In the genomic region with DNA sequence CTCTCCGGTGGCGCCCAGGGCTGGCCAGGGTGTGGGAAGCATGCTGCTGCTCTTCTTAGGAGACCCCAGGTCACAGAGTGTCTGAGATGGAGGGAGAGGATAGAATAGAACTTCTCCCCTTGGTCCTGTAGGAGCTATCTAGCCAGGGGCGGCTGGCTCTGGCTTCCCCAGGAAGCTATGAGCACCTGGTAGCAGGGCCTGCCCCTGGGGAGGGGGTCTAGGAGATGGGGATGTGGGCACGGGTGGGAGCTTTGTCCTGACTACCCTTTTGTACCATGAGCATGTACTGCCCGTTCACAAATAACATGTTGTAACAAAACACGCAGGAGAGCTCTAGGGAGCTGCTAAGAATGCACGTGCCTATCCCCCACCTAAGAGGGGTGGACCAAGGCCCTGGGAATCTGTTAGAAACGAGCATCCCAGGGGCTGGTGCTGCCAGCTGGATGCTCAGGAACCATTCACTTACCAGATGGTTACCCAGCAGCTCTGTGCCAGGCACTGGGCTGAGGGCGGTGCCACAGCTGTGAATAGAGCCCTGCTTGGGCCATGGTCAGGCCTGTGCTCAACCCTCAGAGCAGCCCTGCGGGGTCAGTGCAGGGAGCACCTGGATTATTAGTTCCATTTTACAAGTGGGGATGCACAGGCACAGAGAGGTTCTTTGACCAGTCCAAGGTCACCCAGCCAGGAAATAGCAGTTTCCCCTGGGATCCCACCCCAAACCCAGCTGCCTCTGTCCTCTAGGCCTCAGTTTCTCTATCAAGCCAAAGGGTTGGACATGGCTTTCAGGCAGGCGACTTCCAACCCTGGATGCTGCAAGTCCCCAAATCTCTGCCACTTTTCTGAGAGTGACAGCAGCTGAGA, we compare ENCODE assay signal across 10 cellular contexts. TPM values are rescaled to one million over a fixed set of nuclear protein-coding genes. Genes with fewer than 3 reads are reported as not detected.
DNase-seq lines count a peak whose midpoint lies in the region; ATAC-seq, FAIRE-seq and TF ChIP-seq lines count a peak whose summit lies in the region.
"Had no signal": no experiment of that assay in that cellular context is flagged by ENCODE, and none has a peak within 500 bp of the region (broad histone marks: within the 10 kb centered on the region; RNA-seq: fewer than 3 reads in every experiment).

No MANE protein-coding gene starts in this region.

- H3K27ac ChIP-seq in HepG2 (ENCODE audit: extremely low read length, insufficient read depth, low read length) (no peak overlapping the region), right lobe of liver (no peak overlapping the region), uterus (peak overlapping the region; percentile 97)
- H3K27ac ChIP-seq: WERI-Rb-1 had no signal

- H3K36me3 ChIP-seq in HepG2 (replicated peaks in 1 of 2; ENCODE audit: control insufficient read depth in 1 of 2, insufficient read depth in 2 of 2, low read length in 2 of 2) (peaks cover 0 to 7% of the 10 kb centered on the region in 2 experiments; a peak in 3 of 5 replicates), right lobe of liver (no peaks in the 10 kb centered on the region), uterus (no peaks in the 10 kb centered on the region)
- H3K36me3 ChIP-seq: ovary had no signal

- DNase-seq in HepG2 (ENCODE audit: low spot score) (no peak), right lobe of liver (no peak), MCF 10A (ENCODE audit: unreplicated experiment) (no peak), uterus (no peak), NCI-H146 treated with DMSO at 0.1 percent for 48 hours (lab: John Stamatoyannopoulos, UW; ENCODE audit: unreplicated experiment) (no peak)
- DNase-seq in naive thymus-derived CD8-positive, alpha-beta T cell: no peak
- DNase-seq in stimulated activated CD4-positive, alpha-beta T cell treated with anti-CD3 and anti-CD28 coated beads, Interleukin-4, amount 100 ng/mL, for 24 hours: no peak
- DNase-seq: WERI-Rb-1 had no signal

- no peaks in the 10 kb centered on the region for H3K9me3 Mint-ChIP-seq in MCF 10A (ENCODE audit: unreplicated experiment)
- H3K9me3 Mint-ChIP-seq in naive thymus-derived CD8-positive, alpha-beta T cell: no peaks in the 10 kb centered on the region

- CTCF ChIA-PET in HepG2 (lab: Yijun Ruan, JAX; ENCODE audit: low intra/inter-chr PET ratio, low total read pairs) (no interaction called here), MCF 10A (lab: Yijun Ruan, JAX) (interaction anchor here (0.6 to 2.2 kb wide), 13 partner anchors 8 to 584 kb away, joined by 3 to 9 read pairs (median 4); partner anchors contain the start of gene PSMC3)

- WGBS in HepG2 (ENCODE audit: low lambda C conversion rate): 89% methylated on average over 8 of the region's 11 CpGs
- WGBS in right lobe of liver (ENCODE audit: insufficient coverage, low coverage, low lambda C conversion rate, missing lambda C conversion rate): 69% methylated on average over 4 of the region's 11 CpGs

- TF ChIP-seq CTCF in HepG2 (CRISPR knock-in tag; IDR thresholded peaks at IDR 0.05) (no peak), right lobe of liver (IDR thresholded peaks at IDR 0.05) (no peak), MCF 10A (IDR thresholded peaks at IDR 0.05; ENCODE audit: unreplicated experiment) (no peak), uterus (IDR thresholded peaks at IDR 0.05) (no peak)

- H4K20me1 ChIP-seq in HepG2 (ENCODE audit: insufficient read depth, low read length): no peaks in the 10 kb centered on the region

- in situ Hi-C loops in HepG2 (cut with HindIII; ENCODE audit: extremely low pct_ligation_motif_present, low pct_unique_long_range_greater_than_20kb): no loop called here

- 0 out of 6 replicates have a peak overlapping the region, but pooled peaks of 1 of the 3 experiments have one; percentile 91 for H3K4me3 ChIP-seq in HepG2 (replicated peaks in 1 of 3; ENCODE audit: insufficient read depth in 1 of 3, low read depth in 2 of 3, low read length in 3 of 3)
- no peak overlapping the region for H3K4me3 ChIP-seq in right lobe of liver
- H3K4me3 ChIP-seq in uterus: no peak overlapping the region

- peaks cover 42% of the 10 kb centered on the region for H3K4me1 Mint-ChIP-seq in MCF 10A (ENCODE audit: insufficient read depth, unreplicated experiment)
- H3K4me1 Mint-ChIP-seq in naive thymus-derived CD8-positive, alpha-beta T cell: peaks cover 9 to 28% (median 25%) of the 10 kb centered on the region in 4 donors

- no peaks in the 10 kb centered on the region for H3K9me3 ChIP-seq in HepG2 (ENCODE audit: low read length)
- no peaks in the 10 kb centered on the region for H3K9me3 ChIP-seq in right lobe of liver
- H3K9me3 ChIP-seq in uterus: no peaks in the 10 kb centered on the region
- H3K9me3 ChIP-seq: ovary had no signal

- no peak for ATAC-seq in HepG2
- no peak for ATAC-seq in right lobe of liver
- no peak for ATAC-seq in naive thymus-derived CD8-positive, alpha-beta T cell
- no peak for ATAC-seq in HG03521 (IDR thresholded peaks at IDR 0.05; ENCODE audit: unreplicated experiment)

- peak overlapping the region; percentile 98 for H3K27ac Mint-ChIP-seq in MCF 10A (ENCODE audit: low read depth, unreplicated experiment)
- H3K27ac Mint-ChIP-seq in naive thymus-derived CD8-positive, alpha-beta T cell: peak overlapping the region in 2 of 10 donors; percentile 21 to 54

- H3K79me2 ChIP-seq in HepG2 (ENCODE audit: insufficient read depth, low read length): peaks cover 9% of the 10 kb centered on the region

- BruUV-seq in HepG2 (replicated peaks; lab: Mats Ljungman, UMichigan): no TSS peak
- BruUV-seq in MCF 10A (replicated peaks; lab: Mats Ljungman, UMichigan): TSS peak; percentile 15

- no peak overlapping the region for H2AFZ ChIP-seq in HepG2 (ENCODE audit: low read length)

- no peak overlapping the region for H3K9ac ChIP-seq in HepG2 (ENCODE audit: insufficient read depth, low read depth, low read length)

- H3K4me2 ChIP-seq in HepG2 (ENCODE audit: low read depth, low read length): no peak overlapping the region

- no peak for TF ChIP-seq RAD21 in HepG2 (CRISPR knock-in tag; IDR thresholded peaks at IDR 0.05)

- no peak for FAIRE-seq in HepG2 (lab: Jason Lieb, UNC)

- H3K27me3 Mint-ChIP-seq in MCF 10A (ENCODE audit: insufficient read depth, unreplicated experiment): no peaks in the 10 kb centered on the region
- H3K27me3 Mint-ChIP-seq in naive thymus-derived CD8-positive, alpha-beta T cell: no peaks in the 10 kb centered on the region

- H3K27me3 ChIP-seq in HepG2 (ENCODE audit: control insufficient read depth in 1 of 2, insufficient read depth in 2 of 2, low read length in 2 of 2): no peaks in the 10 kb centered on the region; a peak in 1 of 5 replicates
- H3K27me3 ChIP-seq in right lobe of liver: no peaks in the 10 kb centered on the region
- no peaks in the 10 kb centered on the region for H3K27me3 ChIP-seq in uterus
- H3K27me3 ChIP-seq: ovary had no signal

- no peak for TF ChIP-seq POLR2A in HepG2 (IDR thresholded peaks at IDR 0.05; ENCODE audit: insufficient read depth in 1 of 2, low read depth in 2 of 2, low read length in 2 of 2)
- TF ChIP-seq POLR2A in right lobe of liver (IDR thresholded peaks at IDR 0.05): no peak
- no peak for TF ChIP-seq POLR2A in uterus (IDR thresholded peaks at IDR 0.05)

- peaks cover 52% of the 10 kb centered on the region for H3K36me3 Mint-ChIP-seq in MCF 10A (ENCODE audit: insufficient read depth, unreplicated experiment)
- peaks cover 0 to 19% (median 5%) of the 10 kb centered on the region in 3 donors for H3K36me3 Mint-ChIP-seq in naive thymus-derived CD8-positive, alpha-beta T cell

- POLR2A ChIA-PET in HepG2 (lab: Yijun Ruan, JAX) (interaction anchor here (1.2 to 4.9 kb wide), 2 partner anchors 16 to 26 kb away, joined by 3 to 33 read pairs; partner anchors contain the start of gene PSMC3), MCF 10A (lab: Yijun Ruan, JAX) (interaction anchor here (1.0 to 5.9 kb wide), 4 partner anchors 8 to 141 kb away, joined by 3 to 75 read pairs (median 4); partner anchors contain the start of gene PSMC3)
- POLR2A ChIA-PET in naive thymus-derived CD8-positive, alpha-beta T cell (lab: Charles Lee): interaction anchor here (1.2 to 5.9 kb wide), 8 partner anchors 8 to 195 kb away, joined by 3 to 36 read pairs (median 6); partner anchors contain the start of genes DDB2, PSMC3 and SPI1

- H3K4me1 ChIP-seq in HepG2 (ENCODE audit: insufficient read depth, low read length): peaks cover 26% of the 10 kb centered on the region
- H3K4me1 ChIP-seq in right lobe of liver: peaks cover 0 to 15% (median 2%) of the 10 kb centered on the region in 4 donors
- H3K4me1 ChIP-seq in uterus: peaks cover 4 to 41% of the 10 kb centered on the region in 2 donors

- TF ChIP-seq EP300 in HepG2 (IDR thresholded peaks at IDR 0.05; ENCODE audit: low read depth in 2 of 2, low read length in 2 of 2) (no peak), HepG2 (CRISPR knock-in tag; IDR thresholded peaks at IDR 0.05; ENCODE audit: borderline replicate concordance) (no peak)

- intact Hi-C loops in HepG2 (cut with micrococcal nuclease; ENCODE audit: unreplicated experiment): no loop called here
- intact Hi-C loops in right lobe of liver (cut with DNase I): no loop called here
- intact Hi-C loops in MCF 10A (cut with micrococcal nuclease): no loop called here
- intact Hi-C loops in uterus (cut with DNase I; ENCODE audit: low total_unique reads): no loop called here

- peak overlapping the region; percentile 93 for H3K4me3 Mint-ChIP-seq in MCF 10A (ENCODE audit: unreplicated experiment)
- H3K4me3 Mint-ChIP-seq in naive thymus-derived CD8-positive, alpha-beta T cell: peak overlapping the region in 7 of 10 donors; percentile 10 to 48 (median 37)

RNA-seq across cellular contexts. Expression of gene SLC39A13, which starts 2.2 kb away (rescaled TPM):
- 7.2 and 15.3 TPM in 2 replicates for total RNA-seq in HepG2 (2016; rRNA removed; fragmentation: Illumina TruSeq; extraction: Trizol)
- total RNA-seq in HepG2 (2016; cell fraction: cytosol; rRNA removed; fragmentation: Illumina TruSeq; extraction: Trizol; ENCODE audit: low read depth): 5.8 and 6.7 TPM in 2 replicates
- total RNA-seq in HepG2 (2016; cell fraction: insoluble cytoplasmic fraction; rRNA removed; fragmentation: Illumina TruSeq; extraction: Trizol): 5.9 and 15.1 TPM in 2 replicates
- total RNA-seq in HepG2 (2016; cell fraction: membrane; rRNA removed; fragmentation: Illumina TruSeq; extraction: Trizol): 12.4 and 12.8 TPM in 2 replicates
- total RNA-seq in HepG2 (2016; cell fraction: nucleus; rRNA removed; fragmentation: Illumina TruSeq; extraction: Trizol): 13.7 and 15.1 TPM in 2 replicates
- 30.5 and 40.7 TPM in 2 replicates for polyA plus RNA-seq in HepG2 (2011; rRNA removed)
- 23.0 and 34.8 TPM in 2 replicates for polyA plus RNA-seq in HepG2 (2011; cell fraction: cytosol; rRNA removed)
- polyA plus RNA-seq in HepG2 (2011; cell fraction: nucleus; rRNA removed): 143 and 176 TPM in 2 replicates
- polyA plus RNA-seq in HepG2 (2012): 13.2 and 20.5 TPM in 2 replicates
- 9.4 and 9.7 TPM in 2 replicates for polyA plus RNA-seq in HepG2 (2016; cell fraction: cytosol; fragmentation: Illumina TruSeq; extraction: Trizol; ENCODE audit: low read depth)
- polyA plus RNA-seq in HepG2 (2016; cell fraction: insoluble cytoplasmic fraction; fragmentation: Illumina TruSeq; extraction: Trizol; ENCODE audit: low read depth): 6.9 and 7.7 TPM in 2 replicates
- polyA plus RNA-seq in HepG2 (2016; cell fraction: membrane; fragmentation: Illumina TruSeq; extraction: Trizol; ENCODE audit: low read depth): 11.6 and 15.3 TPM in 2 replicates
- polyA plus RNA-seq in HepG2 (2016; cell fraction: nucleus; fragmentation: Illumina TruSeq; extraction: Trizol; ENCODE audit: insufficient read depth, low read depth): 31.2 and 34.6 TPM in 2 replicates
- 14.8 and 27.8 TPM in 2 replicates for polyA minus RNA-seq in HepG2 (2011; rRNA and poly(A)+ RNA removed; ENCODE audit: low replicate concordance)
- 8.2 and 8.5 TPM in 2 replicates for polyA minus RNA-seq in HepG2 (2011; cell fraction: cytosol; rRNA and poly(A)+ RNA removed)
- 15.2 and 17.7 TPM in 2 replicates for polyA minus RNA-seq in HepG2 (2011; cell fraction: nucleus; rRNA and poly(A)+ RNA removed)
- 10 to 100 TPM in 5 of 6 experiments, 1 to 10 TPM in 1; 9.8 to 21.2 (median 13.1) TPM for total RNA-seq in right lobe of liver
- total RNA-seq in MCF 10A (2022): 56.2 and 56.5 TPM in 2 replicates
- total RNA-seq in naive thymus-derived CD8-positive, alpha-beta T cell: 10 to 100 TPM; 63.2 to 63.9 TPM
- 10 to 100 TPM; 23.8 to 41.9 (median 24.4) TPM for polyA plus RNA-seq in naive thymus-derived CD8-positive, alpha-beta T cell
- total RNA-seq in uterus: 10 to 100 TPM; 30.9 to 79.2 (median 64.2) TPM

RNA-seq across cellular contexts. Expression of gene PSMC3, which starts 15.6 kb away (rescaled TPM):
- total RNA-seq in HepG2 (2016; rRNA removed; fragmentation: Illumina TruSeq; extraction: Trizol): 214 and 279 TPM in 2 replicates
- total RNA-seq in HepG2 (2016; cell fraction: cytosol; rRNA removed; fragmentation: Illumina TruSeq; extraction: Trizol; ENCODE audit: low read depth): 50.9 and 53.3 TPM in 2 replicates
- total RNA-seq in HepG2 (2016; cell fraction: insoluble cytoplasmic fraction; rRNA removed; fragmentation: Illumina TruSeq; extraction: Trizol): 219 and 288 TPM in 2 replicates
- 67.5 and 75.1 TPM in 2 replicates for total RNA-seq in HepG2 (2016; cell fraction: membrane; rRNA removed; fragmentation: Illumina TruSeq; extraction: Trizol)
- total RNA-seq in HepG2 (2016; cell fraction: nucleus; rRNA removed; fragmentation: Illumina TruSeq; extraction: Trizol): 86.3 and 92.9 TPM in 2 replicates
- polyA plus RNA-seq in HepG2 (2011; rRNA removed): 66.7 and 75.8 TPM in 2 replicates
- polyA plus RNA-seq in HepG2 (2011; cell fraction: cytosol; rRNA removed): 95.2 and 102 TPM in 2 replicates
- polyA plus RNA-seq in HepG2 (2011; cell fraction: nucleus; rRNA removed): 41.7 and 44.9 TPM in 2 replicates
- 71.8 and 98.0 TPM in 2 replicates for polyA plus RNA-seq in HepG2 (2012)
- 52.7 and 54.7 TPM in 2 replicates for polyA plus RNA-seq in HepG2 (2016; cell fraction: cytosol; fragmentation: Illumina TruSeq; extraction: Trizol; ENCODE audit: low read depth)
- 298 and 314 TPM in 2 replicates for polyA plus RNA-seq in HepG2 (2016; cell fraction: insoluble cytoplasmic fraction; fragmentation: Illumina TruSeq; extraction: Trizol; ENCODE audit: low read depth)
- polyA plus RNA-seq in HepG2 (2016; cell fraction: membrane; fragmentation: Illumina TruSeq; extraction: Trizol; ENCODE audit: low read depth): 58.7 and 63.6 TPM in 2 replicates
- 117 and 127 TPM in 2 replicates for polyA plus RNA-seq in HepG2 (2016; cell fraction: nucleus; fragmentation: Illumina TruSeq; extraction: Trizol; ENCODE audit: insufficient read depth, low read depth)
- 52.6 and 310 TPM in 2 replicates for polyA minus RNA-seq in HepG2 (2011; rRNA and poly(A)+ RNA removed; ENCODE audit: low replicate concordance)
- 39.1 and 44.3 TPM in 2 replicates for polyA minus RNA-seq in HepG2 (2011; cell fraction: cytosol; rRNA and poly(A)+ RNA removed)
- polyA minus RNA-seq in HepG2 (2011; cell fraction: nucleus; rRNA and poly(A)+ RNA removed): 51.1 and 58.3 TPM in 2 replicates
- 10 to 100 TPM; 52.5 to 98.1 (median 63.3) TPM for total RNA-seq in right lobe of liver
- total RNA-seq in MCF 10A (2022): 162 and 194 TPM in 2 replicates
- total RNA-seq in naive thymus-derived CD8-positive, alpha-beta T cell: 10 to 100 TPM; 58.4 to 60.0 TPM
- polyA plus RNA-seq in naive thymus-derived CD8-positive, alpha-beta T cell: 100 to 1,000 TPM in 1 of 3 donors, 10 to 100 TPM in 2; 91.5 to 106 (median 94.0) TPM
- 100 to 1,000 TPM in 1 of 4 donors, 10 to 100 TPM in 3; 43.8 to 161 (median 96.2) TPM for total RNA-seq in uterus

RNA-seq across cellular contexts. Expression of gene SPI1, which starts 32.3 kb away (rescaled TPM):
- total RNA-seq in HepG2 (2016; rRNA removed; fragmentation: Illumina TruSeq; extraction: Trizol) (not detected in 2 replicates), right lobe of liver (10 to 100 TPM in 3 of 6 experiments, 1 to 10 TPM in 3; 7.5 to 29.1 (median 10.1) TPM), MCF 10A (2022) (not detected in 2 replicates), uterus (1 to 10 TPM; 4.9 to 9.7 (median 7.6) TPM)
- not detected in 2 replicates for total RNA-seq in HepG2 (2016; cell fraction: cytosol; rRNA removed; fragmentation: Illumina TruSeq; extraction: Trizol; ENCODE audit: low read depth)
- total RNA-seq in HepG2 (2016; cell fraction: insoluble cytoplasmic fraction; rRNA removed; fragmentation: Illumina TruSeq; extraction: Trizol): not detected in 2 replicates
- not detected in 2 replicates for total RNA-seq in HepG2 (2016; cell fraction: membrane; rRNA removed; fragmentation: Illumina TruSeq; extraction: Trizol)
- total RNA-seq in HepG2 (2016; cell fraction: nucleus; rRNA removed; fragmentation: Illumina TruSeq; extraction: Trizol): not detected in 2 replicates
- not detected in 2 replicates for polyA plus RNA-seq in HepG2 (2011; rRNA removed)
- polyA plus RNA-seq in HepG2 (2011; cell fraction: cytosol; rRNA removed): not detected in 2 replicates
- not detected in 2 replicates for polyA plus RNA-seq in HepG2 (2011; cell fraction: nucleus; rRNA removed)
- polyA plus RNA-seq in HepG2 (2012): not detected in 2 replicates
- polyA plus RNA-seq in HepG2 (2016; cell fraction: cytosol; fragmentation: Illumina TruSeq; extraction: Trizol; ENCODE audit: low read depth): not detected in 2 replicates
- not detected in 2 replicates for polyA plus RNA-seq in HepG2 (2016; cell fraction: insoluble cytoplasmic fraction; fragmentation: Illumina TruSeq; extraction: Trizol; ENCODE audit: low read depth)
- not detected in 2 replicates for polyA plus RNA-seq in HepG2 (2016; cell fraction: membrane; fragmentation: Illumina TruSeq; extraction: Trizol; ENCODE audit: low read depth)
- not detected in 2 replicates for polyA plus RNA-seq in HepG2 (2016; cell fraction: nucleus; fragmentation: Illumina TruSeq; extraction: Trizol; ENCODE audit: insufficient read depth, low read depth)
- 0.61 and 0.70 TPM in 2 replicates for polyA minus RNA-seq in HepG2 (2011; rRNA and poly(A)+ RNA removed; ENCODE audit: low replicate concordance)
- not detected in 2 replicates for polyA minus RNA-seq in HepG2 (2011; cell fraction: cytosol; rRNA and poly(A)+ RNA removed)
- not detected in 2 replicates for polyA minus RNA-seq in HepG2 (2011; cell fraction: nucleus; rRNA and poly(A)+ RNA removed)
- 1 to 10 TPM; 3.4 to 4.7 TPM for total RNA-seq in naive thymus-derived CD8-positive, alpha-beta T cell
- polyA plus RNA-seq in naive thymus-derived CD8-positive, alpha-beta T cell: not detected

RNA-seq across cellular contexts. Expression of gene RAPSN, which starts 38.3 kb away (rescaled TPM):
- 0.60 and 1.2 TPM in 2 replicates for total RNA-seq in HepG2 (2016; rRNA removed; fragmentation: Illumina TruSeq; extraction: Trizol)
- total RNA-seq in HepG2 (2016; cell fraction: cytosol; rRNA removed; fragmentation: Illumina TruSeq; extraction: Trizol; ENCODE audit: low read depth): 0.91 and 1.4 TPM in 2 replicates
- total RNA-seq in HepG2 (2016; cell fraction: insoluble cytoplasmic fraction; rRNA removed; fragmentation: Illumina TruSeq; extraction: Trizol): 1.0 and 1.7 TPM in 2 replicates
- 1.2 and 1.4 TPM in 2 replicates for total RNA-seq in HepG2 (2016; cell fraction: membrane; rRNA removed; fragmentation: Illumina TruSeq; extraction: Trizol)
- 0.72 and 1.2 TPM in 2 replicates for total RNA-seq in HepG2 (2016; cell fraction: nucleus; rRNA removed; fragmentation: Illumina TruSeq; extraction: Trizol)
- polyA plus RNA-seq in HepG2 (2011; rRNA removed): 0.15 and 0.40 TPM in 2 replicates
- polyA plus RNA-seq in HepG2 (2011; cell fraction: cytosol; rRNA removed): 0.13 and 0.14 TPM in 2 replicates
- polyA plus RNA-seq in HepG2 (2011; cell fraction: nucleus; rRNA removed): 0.77 and 1.1 TPM in 2 replicates
- polyA plus RNA-seq in HepG2 (2012): 0.79 and 0.80 TPM in 2 replicates
- polyA plus RNA-seq in HepG2 (2016; cell fraction: cytosol; fragmentation: Illumina TruSeq; extraction: Trizol; ENCODE audit: low read depth): 0.51 and 1.2 TPM in 2 replicates
- 0.83 and 0.93 TPM in 2 replicates for polyA plus RNA-seq in HepG2 (2016; cell fraction: insoluble cytoplasmic fraction; fragmentation: Illumina TruSeq; extraction: Trizol; ENCODE audit: low read depth)
- polyA plus RNA-seq in HepG2 (2016; cell fraction: membrane; fragmentation: Illumina TruSeq; extraction: Trizol; ENCODE audit: low read depth): 0.44 TPM in 1 of 2 replicates, not detected in the other
- 2.3 and 3.6 TPM in 2 replicates for polyA plus RNA-seq in HepG2 (2016; cell fraction: nucleus; fragmentation: Illumina TruSeq; extraction: Trizol; ENCODE audit: insufficient read depth, low read depth)
- polyA minus RNA-seq in HepG2 (2011; rRNA and poly(A)+ RNA removed; ENCODE audit: low replicate concordance): 0.16 and 0.64 TPM in 2 replicates
- not detected in 2 replicates for polyA minus RNA-seq in HepG2 (2011; cell fraction: cytosol; rRNA and poly(A)+ RNA removed)
- 0.75 and 1.2 TPM in 2 replicates for polyA minus RNA-seq in HepG2 (2011; cell fraction: nucleus; rRNA and poly(A)+ RNA removed)
- total RNA-seq in right lobe of liver: under 1 TPM in 3 of 6 experiments, not detected in 3; 0.15 to 0.49 (median 0.25) TPM
- 0.51 and 0.64 TPM in 2 replicates for total RNA-seq in MCF 10A (2022)
- total RNA-seq in naive thymus-derived CD8-positive, alpha-beta T cell: 1 to 10 TPM; 1.3 to 1.5 TPM
- polyA plus RNA-seq in naive thymus-derived CD8-positive, alpha-beta T cell: not detected
- total RNA-seq in uterus: under 1 TPM in 1 of 4 donors, not detected in 3; 0.41 TPM

RNA-seq across cellular contexts. Expression of gene MYBPC3, which starts 58.1 kb away (rescaled TPM):
- not detected in 2 replicates for total RNA-seq in HepG2 (2016; rRNA removed; fragmentation: Illumina TruSeq; extraction: Trizol)
- total RNA-seq in HepG2 (2016; cell fraction: cytosol; rRNA removed; fragmentation: Illumina TruSeq; extraction: Trizol; ENCODE audit: low read depth): not detected in 2 replicates
- not detected in 2 replicates for total RNA-seq in HepG2 (2016; cell fraction: insoluble cytoplasmic fraction; rRNA removed; fragmentation: Illumina TruSeq; extraction: Trizol)
- not detected in 2 replicates for total RNA-seq in HepG2 (2016; cell fraction: membrane; rRNA removed; fragmentation: Illumina TruSeq; extraction: Trizol)
- not detected in 2 replicates for total RNA-seq in HepG2 (2016; cell fraction: nucleus; rRNA removed; fragmentation: Illumina TruSeq; extraction: Trizol)
- 0.01 TPM in 1 of 2 replicates, not detected in the other for polyA plus RNA-seq in HepG2 (2011; rRNA removed)
- polyA plus RNA-seq in HepG2 (2011; cell fraction: cytosol; rRNA removed): not detected in 2 replicates
- polyA plus RNA-seq in HepG2 (2011; cell fraction: nucleus; rRNA removed): not detected in 2 replicates
- polyA plus RNA-seq in HepG2 (2012): not detected in 2 replicates
- polyA plus RNA-seq in HepG2 (2016; cell fraction: cytosol; fragmentation: Illumina TruSeq; extraction: Trizol; ENCODE audit: low read depth): not detected in 2 replicates
- not detected in 2 replicates for polyA plus RNA-seq in HepG2 (2016; cell fraction: insoluble cytoplasmic fraction; fragmentation: Illumina TruSeq; extraction: Trizol; ENCODE audit: low read depth)
- polyA plus RNA-seq in HepG2 (2016; cell fraction: membrane; fragmentation: Illumina TruSeq; extraction: Trizol; ENCODE audit: low read depth): not detected in 2 replicates
- not detected in 2 replicates for polyA plus RNA-seq in HepG2 (2016; cell fraction: nucleus; fragmentation: Illumina TruSeq; extraction: Trizol; ENCODE audit: insufficient read depth, low read depth)
- polyA minus RNA-seq in HepG2 (2011; rRNA and poly(A)+ RNA removed; ENCODE audit: low replicate concordance): not detected in 2 replicates
- polyA minus RNA-seq in HepG2 (2011; cell fraction: cytosol; rRNA and poly(A)+ RNA removed): not detected in 2 replicates
- not detected in 2 replicates for polyA minus RNA-seq in HepG2 (2011; cell fraction: nucleus; rRNA and poly(A)+ RNA removed)
- total RNA-seq in right lobe of liver: under 1 TPM in 5 of 6 experiments, not detected in 1; 0.04 to 0.24 (median 0.13) TPM
- not detected in 2 replicates for total RNA-seq in MCF 10A (2022)
- under 1 TPM in 1 of 2 experiments, not detected in 1; 0.16 TPM for total RNA-seq in naive thymus-derived CD8-positive, alpha-beta T cell
- polyA plus RNA-seq in naive thymus-derived CD8-positive, alpha-beta T cell: not detected
- under 1 TPM in 2 of 4 donors, not detected in 2; 0.09 to 0.14 TPM for total RNA-seq in uterus

Comparison
In these comparisons a context has a peak if more than half of its experiments do, and no peak if none do; other contexts are left out.
1. H3K27ac ChIP-seq: peak in uterus (2 of 2); none in HepG2 (single experiment) and right lobe of liver (0 of 3).